18 cellular contexts compared by ENCODE assay signal in genomic region chr6:167702241-167702827, GRCh38.
A peak's percentile ranks its signal among the peaks of the same experiment; 100 is the strongest.
DNase-seq lines count a peak whose midpoint lies in the region; ATAC-seq, FAIRE-seq and TF ChIP-seq lines count a peak whose summit lies in the region.
"Had no signal": no experiment of that assay in that cellular context is flagged by ENCODE, and none has a peak within 500 bp of the region (broad histone marks: within the 10 kb centered on the region; RNA-seq: fewer than 3 reads in every experiment).

No MANE protein-coding gene starts in this region.

- H4K20me1 ChIP-seq in endothelial cell of umbilical vein (replicated peaks; ENCODE audit: control insufficient read depth, extremely low read depth, insufficient read depth, low read length) = no peaks in the 10 kb centered on the region

- CTCF ChIA-PET in endothelial cell of umbilical vein (lab: Charles Lee) = no interaction called here

- FAIRE-seq in endothelial cell of umbilical vein (lab: Jason Lieb, UNC) = peak; percentile 63
- FAIRE-seq: A204.1, D721Med had no signal

- TF ChIP-seq CTCF in endothelial cell of umbilical vein (IDR thresholded peaks at IDR 0.05; ENCODE audit: extremely low read depth in 1 of 2, insufficient read depth in 1 of 2, low read depth in 1 of 2, low read length in 2 of 2) = no peak
- TF ChIP-seq CTCF in omental fat pad (IDR thresholded peaks at IDR 0.05) = no peak

- dilution Hi-C loops in endothelial cell of umbilical vein (cut with MboI; ENCODE audit: extremely low pct_ligation_motif_present, low sequenced_read_pairs) = no loop called here

- H3K4me3 ChIP-seq in endothelial cell of umbilical vein (replicated peaks in 1 of 3; ENCODE audit: insufficient read depth in 1 of 3, low read depth in 1 of 3, low read length in 3 of 3) = no peak overlapping the region
- H3K4me3 ChIP-seq: heart right ventricle, K562 had no signal

- no peaks in the 10 kb centered on the region for H3K79me2 ChIP-seq in endothelial cell of umbilical vein (ENCODE audit: control insufficient read depth, insufficient read depth, low read length)

- intact Hi-C loops in endothelial cell of umbilical vein (cut with micrococcal nuclease) = no loop called here

- no peaks in the 10 kb centered on the region for H3K9me1 ChIP-seq in endothelial cell of umbilical vein (replicated peaks; ENCODE audit: control insufficient read depth, extremely low read depth, insufficient read depth, low read length)

- H3K27ac ChIP-seq in endothelial cell of umbilical vein (ENCODE audit: insufficient read depth, low read depth, low read length) = no peak overlapping the region
- H3K27ac ChIP-seq: heart right ventricle had no signal

- POLR2A ChIA-PET in endothelial cell of umbilical vein (lab: Charles Lee) = no interaction called here

- no peaks in the 10 kb centered on the region for H3K27me3 ChIP-seq in endothelial cell of umbilical vein (ENCODE audit: control insufficient read depth in 2 of 2, insufficient read depth in 2 of 2, low read length in 2 of 2)
- H3K27me3 ChIP-seq: heart right ventricle had no signal

- TF ChIP-seq POLR2A in endothelial cell of umbilical vein (IDR thresholded peaks at IDR 0.05; ENCODE audit: low read depth, low read length) = no peak

- no TSS peak for BruUV-seq in endothelial cell of umbilical vein (replicated peaks; lab: Mats Ljungman, UMichigan)

- ATAC-seq in HG03432 (IDR thresholded peaks at IDR 0.05; ENCODE audit: unreplicated experiment) (no peak), omental fat pad (ENCODE audit: low FRiP score) (no peak)
- ATAC-seq: heart right ventricle, K562 had no signal

- H3K4me1 ChIP-seq in endothelial cell of umbilical vein (ENCODE audit: control insufficient read depth, extremely low read depth, insufficient read depth, low read length) = peaks cover 22% of the 10 kb centered on the region

- no peak overlapping the region for H3K9ac ChIP-seq in endothelial cell of umbilical vein (replicated peaks; ENCODE audit: extremely low read depth, insufficient read depth, low read length)

- no peaks in the 10 kb centered on the region for H3K36me3 ChIP-seq in endothelial cell of umbilical vein (ENCODE audit: control insufficient read depth in 2 of 2, extremely low read depth in 1 of 2, insufficient read depth in 2 of 2, low read length in 2 of 2)
- H3K36me3 ChIP-seq: heart right ventricle had no signal

- H3K4me2 ChIP-seq in endothelial cell of umbilical vein (ENCODE audit: insufficient read depth, low read length) = no peak overlapping the region

- DNase-seq in SIG-M5 treated with dmso at 0.1 percent for 504 hours (lab: John Stamatoyannopoulos, UW; ENCODE audit: unreplicated experiment) = peak; percentile 22
- DNase-seq in SIG-M5 (lab: John Stamatoyannopoulos, UW) = no peak
- peak; percentile 60 for DNase-seq in NCI-H748 treated with DMSO at 0.1 percent for 48 hours (lab: John Stamatoyannopoulos, UW)
- DNase-seq in endothelial cell of umbilical vein (ENCODE audit: low read depth, low spot score) = no peak
- DNase-seq in renal cortical epithelial cell (ENCODE audit: low read depth) = peak; percentile 19
- DNase-seq in C1 segment of cervical spinal cord (lab: John Stamatoyannopoulos, UW) = no peak
- no peak for DNase-seq in omental fat pad (ENCODE audit: low spot score)
- DNase-seq: activated CD4-positive, alpha-beta T cell treated with anti-CD3 and anti-CD28 coated beads for 48 hours; EL; H7; heart right ventricle; NCI-H187; NCI-H446 treated with DMSO at 0.1 percent for 48 hours; stimulated activated CD4-positive, alpha-beta T cell treated with anti-CD3 and anti-CD28 coated beads, Interleukin-1b, Interleukin-23, amount 100 ng/mL, for 48 hours had no signal

- no peak overlapping the region for H2AFZ ChIP-seq in endothelial cell of umbilical vein (ENCODE audit: low read depth, low read length)

- no peaks in the 10 kb centered on the region for H3K9me3 ChIP-seq in endothelial cell of umbilical vein (replicated peaks; ENCODE audit: control insufficient read depth, insufficient read depth, low read length)
- H3K9me3 ChIP-seq: heart right ventricle had no signal

TF ChIP-seq in endothelial cell of umbilical vein, 7 proteins besides CTCF, POLR2A, EP300 and RAD21:
- no peak for TF ChIP-seq GATA2 (IDR thresholded peaks at IDR 0.05; ENCODE audit: insufficient read depth, insufficient read length, low read depth, low read length)
- TF ChIP-seq EZH2 (IDR thresholded peaks at IDR 0.05; ENCODE audit: borderline replicate concordance, low read depth, low read length, severe bottlenecking) = no peak
- no peak for TF ChIP-seq JUN (IDR thresholded peaks at IDR 0.05; ENCODE audit: borderline replicate concordance, insufficient read depth, insufficient read length, low read depth)
- no peak for TF ChIP-seq FOS (IDR thresholded peaks at IDR 0.05; ENCODE audit: borderline replicate concordance, insufficient read depth, low read length)
- TF ChIP-seq POLR2AphosphoS5 (IDR thresholded peaks at IDR 0.05; ENCODE audit: insufficient read depth, low read depth, low read length) = no peak
- TF ChIP-seq MAX (IDR thresholded peaks at IDR 0.05; ENCODE audit: insufficient read depth, insufficient read length) = no peak
- TF ChIP-seq MYC (IDR thresholded peaks at IDR 0.05; ENCODE audit: low read depth, low read length) = no peak

Comparison
In these comparisons a context has a peak if more than half of its experiments do, and no peak if none do; other contexts are left out.
1. DNase-seq: peak in SIG-M5 treated with dmso at 0.1 percent for 504 hours (single experiment), NCI-H748 treated with DMSO at 0.1 percent for 48 hours (single experiment) and renal cortical epithelial cell (single experiment); none in SIG-M5 (single experiment), endothelial cell of umbilical vein (single experiment), C1 segment of cervical spinal cord (0 of 14) and omental fat pad (single experiment).